1 cellular context compared by ENCODE assay signal in the genomic region with DNA sequence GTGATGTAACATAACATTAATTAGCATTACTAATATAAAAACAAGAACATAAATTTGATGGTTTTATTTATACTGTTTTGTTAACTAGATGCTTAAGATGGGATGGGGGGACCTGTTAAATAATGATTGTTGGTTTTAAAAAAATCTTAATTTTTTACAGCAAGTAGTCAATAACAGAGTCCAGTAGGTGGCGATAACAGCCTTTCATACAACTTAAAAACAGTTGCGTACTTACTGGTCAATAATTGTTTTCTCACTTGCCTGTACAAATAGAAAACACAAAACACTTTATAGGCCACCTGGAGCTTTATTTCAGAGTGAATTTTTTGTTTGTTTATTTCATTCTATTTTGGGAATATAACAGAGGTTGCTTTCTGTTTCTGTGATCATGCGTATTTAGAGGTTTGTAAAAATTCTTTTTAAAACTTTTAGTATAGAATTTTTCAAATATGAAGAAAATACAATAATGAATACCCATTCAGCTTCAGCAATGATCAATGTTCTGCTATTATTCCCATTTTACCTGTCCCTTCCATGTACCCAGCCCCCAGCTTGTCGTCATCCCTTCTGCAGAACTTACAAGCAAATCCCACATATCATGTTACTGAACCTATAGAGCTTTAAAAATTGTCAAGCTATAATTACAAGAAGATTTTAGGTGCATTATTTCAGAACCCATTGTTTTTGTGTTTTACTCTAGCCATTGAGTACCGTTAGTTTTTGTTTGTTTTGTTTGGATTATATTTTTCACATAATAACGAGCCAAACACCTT.
TF ChIP-seq lines count a peak whose summit lies in the region.

No MANE protein-coding gene starts in this region.

TF ChIP-seq in HepG2, 621 proteins besides CTCF, POLR2A, EP300 and RAD21 (continued from another document):
- TF ChIP-seq MZF1 (CRISPR knock-in tag; IDR thresholded peaks at IDR 0.05; ENCODE audit: borderline replicate concordance) (no peak), SMC3 (IDR thresholded peaks at IDR 0.05; ENCODE audit: low read length) (peak; percentile 57; the same call in 1 of the 2 replicates), ZNF792 (CRISPR knock-in tag; IDR thresholded peaks at IDR 0.05) (no peak), ZFP62 (CRISPR knock-in tag; IDR thresholded peaks at IDR 0.05) (no peak), NFKBIZ (CRISPR knock-in tag; IDR thresholded peaks at IDR 0.05) (no peak), SRSF4 (IDR thresholded peaks at IDR 0.05; ENCODE audit: low read depth, low read length, poor library complexity, severe bottlenecking) (no peak), HIVEP1 (CRISPR knock-in tag; IDR thresholded peaks at IDR 0.05) (no peak), ZNF530 (CRISPR knock-in tag; IDR thresholded peaks at IDR 0.05; ENCODE audit: low read depth) (no peak), MBD4 (IDR thresholded peaks at IDR 0.05; ENCODE audit: borderline replicate concordance, low read length) (no peak), RFXANK (CRISPR knock-in tag; IDR thresholded peaks at IDR 0.05) (no peak), SNRNP70 (IDR thresholded peaks at IDR 0.05; ENCODE audit: low read depth, low read length) (no peak), ERF (CRISPR knock-in tag; IDR thresholded peaks at IDR 0.05) (no peak), ZIK1 (CRISPR knock-in tag; IDR thresholded peaks at IDR 0.05; ENCODE audit: borderline replicate concordance, low read depth) (no peak), SRF (IDR thresholded peaks at IDR 0.05; ENCODE audit: low read depth, low read length) (no peak), HMGA1 (CRISPR knock-in tag; conservative IDR thresholded peaks at IDR 0.05) (no peak), FOXA3 (CRISPR knock-in tag; IDR thresholded peaks at IDR 0.05) (0 out of 2 replicates have a peak, but pooled peaks have one; percentile 15), ZNF484 (CRISPR knock-in tag; IDR thresholded peaks at IDR 0.05; ENCODE audit: borderline replicate concordance, low read depth) (no peak), ZNF816 (CRISPR knock-in tag; IDR thresholded peaks at IDR 0.05; ENCODE audit: borderline replicate concordance) (peak; percentile 56; the same call in 1 of the 2 replicates), MEIS1 (CRISPR knock-in tag; IDR thresholded peaks at IDR 0.05; ENCODE audit: borderline replicate concordance) (no peak)
- TF ChIP-seq, protein P1, sequence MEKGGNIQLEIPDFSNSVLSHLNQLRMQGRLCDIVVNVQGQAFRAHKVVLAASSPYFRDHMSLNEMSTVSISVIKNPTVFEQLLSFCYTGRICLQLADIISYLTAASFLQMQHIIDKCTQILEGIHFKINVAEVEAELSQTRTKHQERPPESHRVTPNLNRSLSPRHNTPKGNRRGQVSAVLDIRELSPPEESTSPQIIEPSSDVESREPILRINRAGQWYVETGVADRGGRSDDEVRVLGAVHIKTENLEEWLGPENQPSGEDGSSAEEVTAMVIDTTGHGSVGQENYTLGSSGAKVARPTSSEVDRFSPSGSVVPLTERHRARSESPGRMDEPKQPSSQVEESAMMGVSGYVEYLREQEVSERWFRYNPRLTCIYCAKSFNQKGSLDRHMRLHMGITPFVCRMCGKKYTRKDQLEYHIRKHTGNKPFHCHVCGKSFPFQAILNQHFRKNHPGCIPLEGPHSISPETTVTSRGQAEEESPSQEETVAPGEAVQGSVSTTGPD (CRISPR knock-in tag; IDR thresholded peaks at IDR 0.05): no peak
- TF ChIP-seq, protein P2, sequence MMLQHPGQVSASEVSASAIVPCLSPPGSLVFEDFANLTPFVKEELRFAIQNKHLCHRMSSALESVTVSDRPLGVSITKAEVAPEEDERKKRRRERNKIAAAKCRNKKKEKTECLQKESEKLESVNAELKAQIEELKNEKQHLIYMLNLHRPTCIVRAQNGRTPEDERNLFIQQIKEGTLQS (CRISPR knock-in tag; IDR thresholded peaks at IDR 0.05): no peak
- TF ChIP-seq, protein P3, sequence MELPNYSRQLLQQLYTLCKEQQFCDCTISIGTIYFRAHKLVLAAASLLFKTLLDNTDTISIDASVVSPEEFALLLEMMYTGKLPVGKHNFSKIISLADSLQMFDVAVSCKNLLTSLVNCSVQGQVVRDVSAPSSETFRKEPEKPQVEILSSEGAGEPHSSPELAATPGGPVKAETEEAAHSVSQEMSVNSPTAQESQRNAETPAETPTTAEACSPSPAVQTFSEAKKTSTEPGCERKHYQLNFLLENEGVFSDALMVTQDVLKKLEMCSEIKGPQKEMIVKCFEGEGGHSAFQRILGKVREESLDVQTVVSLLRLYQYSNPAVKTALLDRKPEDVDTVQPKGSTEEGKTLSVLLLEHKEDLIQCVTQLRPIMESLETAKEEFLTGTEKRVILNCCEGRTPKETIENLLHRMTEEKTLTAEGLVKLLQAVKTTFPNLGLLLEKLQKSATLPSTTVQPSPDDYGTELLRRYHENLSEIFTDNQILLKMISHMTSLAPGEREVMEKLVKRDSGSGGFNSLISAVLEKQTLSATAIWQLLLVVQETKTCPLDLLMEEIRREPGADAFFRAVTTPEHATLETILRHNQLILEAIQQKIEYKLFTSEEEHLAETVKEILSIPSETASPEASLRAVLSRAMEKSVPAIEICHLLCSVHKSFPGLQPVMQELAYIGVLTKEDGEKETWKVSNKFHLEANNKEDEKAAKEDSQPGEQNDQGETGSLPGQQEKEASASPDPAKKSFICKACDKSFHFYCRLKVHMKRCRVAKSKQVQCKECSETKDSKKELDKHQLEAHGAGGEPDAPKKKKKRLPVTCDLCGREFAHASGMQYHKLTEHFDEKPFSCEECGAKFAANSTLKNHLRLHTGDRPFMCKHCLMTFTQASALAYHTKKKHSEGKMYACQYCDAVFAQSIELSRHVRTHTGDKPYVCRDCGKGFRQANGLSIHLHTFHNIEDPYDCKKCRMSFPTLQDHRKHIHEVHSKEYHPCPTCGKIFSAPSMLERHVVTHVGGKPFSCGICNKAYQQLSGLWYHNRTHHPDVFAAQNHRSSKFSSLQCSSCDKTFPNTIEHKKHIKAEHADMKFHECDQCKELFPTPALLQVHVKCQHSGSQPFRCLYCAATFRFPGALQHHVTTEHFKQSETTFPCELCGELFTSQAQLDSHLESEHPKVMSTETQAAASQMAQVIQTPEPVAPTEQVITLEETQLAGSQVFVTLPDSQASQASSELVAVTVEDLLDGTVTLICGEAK (IDR thresholded peaks at IDR 0.05): no peak
- TF ChIP-seq, protein P3 (CRISPR knock-in tag; IDR thresholded peaks at IDR 0.05): no peak
- TF ChIP-seq, protein P4, sequence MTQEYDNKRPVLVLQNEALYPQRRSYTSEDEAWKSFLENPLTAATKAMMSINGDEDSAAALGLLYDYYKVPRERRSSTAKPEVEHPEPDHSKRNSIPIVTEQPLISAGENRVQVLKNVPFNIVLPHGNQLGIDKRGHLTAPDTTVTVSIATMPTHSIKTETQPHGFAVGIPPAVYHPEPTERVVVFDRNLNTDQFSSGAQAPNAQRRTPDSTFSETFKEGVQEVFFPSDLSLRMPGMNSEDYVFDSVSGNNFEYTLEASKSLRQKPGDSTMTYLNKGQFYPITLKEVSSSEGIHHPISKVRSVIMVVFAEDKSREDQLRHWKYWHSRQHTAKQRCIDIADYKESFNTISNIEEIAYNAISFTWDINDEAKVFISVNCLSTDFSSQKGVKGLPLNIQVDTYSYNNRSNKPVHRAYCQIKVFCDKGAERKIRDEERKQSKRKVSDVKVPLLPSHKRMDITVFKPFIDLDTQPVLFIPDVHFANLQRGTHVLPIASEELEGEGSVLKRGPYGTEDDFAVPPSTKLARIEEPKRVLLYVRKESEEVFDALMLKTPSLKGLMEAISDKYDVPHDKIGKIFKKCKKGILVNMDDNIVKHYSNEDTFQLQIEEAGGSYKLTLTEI (CRISPR knock-in tag; conservative IDR thresholded peaks at IDR 0.05): no peak
- TF ChIP-seq, protein P5, sequence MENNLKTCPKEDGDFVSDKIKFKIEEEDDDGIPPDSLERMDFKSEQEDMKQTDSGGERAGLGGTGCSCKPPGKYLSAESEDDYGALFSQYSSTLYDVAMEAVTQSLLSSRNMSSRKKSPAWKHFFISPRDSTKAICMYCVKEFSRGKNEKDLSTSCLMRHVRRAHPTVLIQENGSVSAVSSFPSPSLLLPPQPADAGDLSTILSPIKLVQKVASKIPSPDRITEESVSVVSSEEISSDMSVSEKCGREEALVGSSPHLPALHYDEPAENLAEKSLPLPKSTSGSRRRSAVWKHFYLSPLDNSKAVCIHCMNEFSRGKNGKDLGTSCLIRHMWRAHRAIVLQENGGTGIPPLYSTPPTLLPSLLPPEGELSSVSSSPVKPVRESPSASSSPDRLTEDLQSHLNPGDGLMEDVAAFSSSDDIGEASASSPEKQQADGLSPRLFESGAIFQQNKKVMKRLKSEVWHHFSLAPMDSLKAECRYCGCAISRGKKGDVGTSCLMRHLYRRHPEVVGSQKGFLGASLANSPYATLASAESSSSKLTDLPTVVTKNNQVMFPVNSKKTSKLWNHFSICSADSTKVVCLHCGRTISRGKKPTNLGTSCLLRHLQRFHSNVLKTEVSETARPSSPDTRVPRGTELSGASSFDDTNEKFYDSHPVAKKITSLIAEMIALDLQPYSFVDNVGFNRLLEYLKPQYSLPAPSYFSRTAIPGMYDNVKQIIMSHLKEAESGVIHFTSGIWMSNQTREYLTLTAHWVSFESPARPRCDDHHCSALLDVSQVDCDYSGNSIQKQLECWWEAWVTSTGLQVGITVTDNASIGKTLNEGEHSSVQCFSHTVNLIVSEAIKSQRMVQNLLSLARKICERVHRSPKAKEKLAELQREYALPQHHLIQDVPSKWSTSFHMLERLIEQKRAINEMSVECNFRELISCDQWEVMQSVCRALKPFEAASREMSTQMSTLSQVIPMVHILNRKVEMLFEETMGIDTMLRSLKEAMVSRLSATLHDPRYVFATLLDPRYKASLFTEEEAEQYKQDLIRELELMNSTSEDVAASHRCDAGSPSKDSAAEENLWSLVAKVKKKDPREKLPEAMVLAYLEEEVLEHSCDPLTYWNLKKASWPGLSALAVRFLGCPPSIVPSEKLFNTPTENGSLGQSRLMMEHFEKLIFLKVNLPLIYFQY (CRISPR knock-in tag; IDR thresholded peaks at IDR 0.05; ENCODE audit: borderline replicate concordance): no peak
- TF ChIP-seq, protein P6, sequence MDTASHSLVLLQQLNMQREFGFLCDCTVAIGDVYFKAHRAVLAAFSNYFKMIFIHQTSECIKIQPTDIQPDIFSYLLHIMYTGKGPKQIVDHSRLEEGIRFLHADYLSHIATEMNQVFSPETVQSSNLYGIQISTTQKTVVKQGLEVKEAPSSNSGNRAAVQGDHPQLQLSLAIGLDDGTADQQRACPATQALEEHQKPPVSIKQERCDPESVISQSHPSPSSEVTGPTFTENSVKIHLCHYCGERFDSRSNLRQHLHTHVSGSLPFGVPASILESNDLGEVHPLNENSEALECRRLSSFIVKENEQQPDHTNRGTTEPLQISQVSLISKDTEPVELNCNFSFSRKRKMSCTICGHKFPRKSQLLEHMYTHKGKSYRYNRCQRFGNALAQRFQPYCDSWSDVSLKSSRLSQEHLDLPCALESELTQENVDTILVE (CRISPR knock-in tag; IDR thresholded peaks at IDR 0.05): no peak
- TF ChIP-seq, protein P7, sequence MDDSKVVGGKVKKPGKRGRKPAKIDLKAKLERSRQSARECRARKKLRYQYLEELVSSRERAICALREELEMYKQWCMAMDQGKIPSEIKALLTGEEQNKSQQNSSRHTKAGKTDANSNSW (CRISPR knock-in tag; IDR thresholded peaks at IDR 0.05; ENCODE audit: borderline replicate concordance): no peak
